ENCODE assay signal across 8 cellular contexts in the genomic region with DNA sequence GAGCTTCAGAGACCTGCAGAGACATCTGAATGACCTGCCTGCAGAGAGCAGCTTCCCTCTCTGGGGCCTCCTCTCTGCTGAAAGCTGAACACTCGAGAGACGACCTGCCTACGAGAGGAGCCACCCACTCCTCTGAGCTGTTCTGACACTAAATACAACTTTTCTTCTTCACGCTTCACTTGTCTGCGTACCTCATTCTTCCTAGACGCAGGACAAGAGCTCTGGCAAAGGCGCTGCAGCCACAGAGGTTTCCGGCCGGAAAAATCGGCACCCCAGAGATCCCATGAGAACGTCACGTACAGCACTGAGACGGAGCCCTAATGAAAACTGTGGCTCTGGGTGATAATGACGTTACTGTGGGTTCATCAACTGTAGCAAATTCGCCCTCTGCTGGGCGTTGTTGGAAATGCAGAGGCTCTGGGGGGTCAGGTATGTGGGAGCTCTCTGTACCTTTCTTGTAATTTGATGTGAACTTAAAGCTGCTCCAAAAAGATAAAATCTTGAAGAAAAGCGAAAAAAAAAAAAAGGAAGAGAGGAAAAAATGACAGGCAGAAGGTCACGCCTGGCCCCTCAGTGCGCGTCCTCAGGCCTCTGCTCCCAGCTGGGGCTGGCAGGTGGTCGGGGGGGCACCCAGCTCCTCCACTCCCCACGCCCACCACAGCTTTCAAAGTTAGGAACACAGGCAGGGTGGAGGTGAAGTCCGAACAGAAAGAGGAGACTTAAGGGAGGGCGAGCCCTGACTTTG.
DNase-seq lines count a peak whose midpoint lies in the region; ATAC-seq and TF ChIP-seq lines count a peak whose summit lies in the region.

No MANE protein-coding gene starts in this region.

- no peak overlapping the region for H3K27ac ChIP-seq in lower lobe of right lung

- intact Hi-C loops in activated CD4-positive, alpha-beta T cell treated with anti-CD3 and anti-CD28 coated beads, Interleukin-2, amount 10 ng/mL, durations not matched to agents 24 days and 14 days (cut with micrococcal nuclease): loop anchor here (1.0 to 10.0 kb wide), 6 partner anchors 92 to 582 kb away; partner anchors contain the start of gene NCAPG2
- intact Hi-C loops in lower lobe of right lung (cut with DNase I): no loop called here

- peaks cover 10% of the 10 kb centered on the region for H3K9me3 ChIP-seq in lower lobe of right lung

- H3K27ac Mint-ChIP-seq in activated CD4-positive, alpha-beta T cell treated with anti-CD3 and anti-CD28 coated beads, Interleukin-2, amount 10 ng/mL, durations not matched to agents 24 days and 14 days: peak overlapping the region; percentile 91

- H3K4me1 ChIP-seq in lower lobe of right lung: peaks cover 7% of the 10 kb centered on the region

- H3K36me3 Mint-ChIP-seq in activated CD4-positive, alpha-beta T cell treated with anti-CD3 and anti-CD28 coated beads, Interleukin-2, amount 10 ng/mL, durations not matched to agents 24 days and 14 days (ENCODE audit: low read depth): peaks cover 1% of the 10 kb centered on the region

- H3K36me3 ChIP-seq in lower lobe of right lung: no peaks in the 10 kb centered on the region

- ATAC-seq in GM18870 (IDR thresholded peaks at IDR 0.05; ENCODE audit: unreplicated experiment): peak; percentile 89
- ATAC-seq in HG03139 (IDR thresholded peaks at IDR 0.05; ENCODE audit: unreplicated experiment): peak; percentile 86
- peak; percentile 90 to 92 for ATAC-seq in lower lobe of right lung

- H3K27me3 ChIP-seq in lower lobe of right lung (ENCODE audit: low read depth): no peaks in the 10 kb centered on the region

- peak overlapping the region; percentile 46 for H3K4me3 ChIP-seq in lower lobe of right lung

- H3K27me3 Mint-ChIP-seq in activated CD4-positive, alpha-beta T cell treated with anti-CD3 and anti-CD28 coated beads, Interleukin-2, amount 10 ng/mL, durations not matched to agents 24 days and 14 days: no peaks in the 10 kb centered on the region

- H3K4me3 Mint-ChIP-seq in activated CD4-positive, alpha-beta T cell treated with anti-CD3 and anti-CD28 coated beads, Interleukin-2, amount 10 ng/mL, durations not matched to agents 24 days and 14 days: peak overlapping the region; percentile 78

- peaks cover 15% of the 10 kb centered on the region for H3K4me1 Mint-ChIP-seq in activated CD4-positive, alpha-beta T cell treated with anti-CD3 and anti-CD28 coated beads, Interleukin-2, amount 10 ng/mL, durations not matched to agents 24 days and 14 days

- H3K9me3 Mint-ChIP-seq in activated CD4-positive, alpha-beta T cell treated with anti-CD3 and anti-CD28 coated beads, Interleukin-2, amount 10 ng/mL, durations not matched to agents 24 days and 14 days: peaks cover 4% of the 10 kb centered on the region

- TF ChIP-seq CTCF in lower lobe of right lung (IDR thresholded peaks at IDR 0.05): peak; percentile 91

- peak; percentile 88 for DNase-seq in AG08395 (ENCODE audit: low spot score)
- peak; percentile 43 to 82 for DNase-seq in NCI-H524 (lab: John Stamatoyannopoulos, UW)
- DNase-seq in activated CD4-positive, alpha-beta T cell treated with anti-CD3 and anti-CD28 coated beads, Interleukin-2, amount 10 ng/mL, durations not matched to agents 24 days and 14 days: peak; percentile 96
- DNase-seq in dermis microvascular lymphatic vessel endothelial cell (ENCODE audit: low read depth in 2 of 2): peak; percentile 59 to 81
- peak; percentile 87 for DNase-seq in lower lobe of right lung
- peak; percentile 83 to 95 for DNase-seq in stimulated activated CD4-positive, alpha-beta T cell treated with anti-CD3 and anti-CD28 coated beads, Interleukin-4, amount 100 ng/mL, for 48 hours (ENCODE audit: low read depth in 2 of 2)
